In genomic region chr9:92669527-92669889, GRCh38 we compare ENCODE assay signal across 8 cellular contexts. TPM values are rescaled to one million over a fixed set of nuclear protein-coding genes. Genes with fewer than 3 reads are reported as not detected.
A peak's percentile ranks its signal among the peaks of the same experiment; 100 is the strongest.
DNase-seq lines count a peak whose midpoint lies in the region; ATAC-seq and TF ChIP-seq lines count a peak whose summit lies in the region.

No MANE protein-coding gene starts in this region.

- H3K4me1 Mint-ChIP-seq in neural crest cell: peaks cover 34% of the 10 kb centered on the region

- H3K36me3 Mint-ChIP-seq in neural crest cell (ENCODE audit: low read depth): no peaks in the 10 kb centered on the region

- peak; percentile 13 for ATAC-seq in GM18909 (IDR thresholded peaks at IDR 0.05; ENCODE audit: poor library complexity, unreplicated experiment)
- peak; percentile 7 for ATAC-seq in HG03159 (IDR thresholded peaks at IDR 0.05; ENCODE audit: unreplicated experiment)
- ATAC-seq in esophagus mucosa: peak; percentile 3
- no peak for ATAC-seq in HG03469 (IDR thresholded peaks at IDR 0.05; ENCODE audit: unreplicated experiment)

- H3K9me3 Mint-ChIP-seq in neural crest cell: no peaks in the 10 kb centered on the region

- no peak for TF ChIP-seq CTCF in neural crest cell (conservative IDR thresholded peaks at IDR 0.05)

- no peaks in the 10 kb centered on the region for H3K27me3 Mint-ChIP-seq in neural crest cell (ENCODE audit: low read depth)

- no peak overlapping the region for H3K27ac Mint-ChIP-seq in neural crest cell (ENCODE audit: unreplicated experiment)

- DNase-seq in activated CD8-positive, alpha-beta memory T cell treated with anti-CD3 and anti-CD28 coated beads for 24 hours: peak; percentile 77
- DNase-seq in neural crest cell (ENCODE audit: low read depth, low spot score) (no peak), GDM1 (lab: John Stamatoyannopoulos, UW) (no peak), hippocampal formation (lab: John Stamatoyannopoulos, UW) (no peak)

- H3K4me3 Mint-ChIP-seq in neural crest cell: peak overlapping the region; percentile 87

RNA-seq across cellular contexts. Expression of gene IPPK, which starts 0.4 kb away (rescaled TPM):
- total RNA-seq in esophagus mucosa: 37.6 TPM
- 13.1 and 15.0 TPM in 2 replicates for total RNA-seq in neural crest cell
